1 cellular context compared by ENCODE assay signal in the genomic region with DNA sequence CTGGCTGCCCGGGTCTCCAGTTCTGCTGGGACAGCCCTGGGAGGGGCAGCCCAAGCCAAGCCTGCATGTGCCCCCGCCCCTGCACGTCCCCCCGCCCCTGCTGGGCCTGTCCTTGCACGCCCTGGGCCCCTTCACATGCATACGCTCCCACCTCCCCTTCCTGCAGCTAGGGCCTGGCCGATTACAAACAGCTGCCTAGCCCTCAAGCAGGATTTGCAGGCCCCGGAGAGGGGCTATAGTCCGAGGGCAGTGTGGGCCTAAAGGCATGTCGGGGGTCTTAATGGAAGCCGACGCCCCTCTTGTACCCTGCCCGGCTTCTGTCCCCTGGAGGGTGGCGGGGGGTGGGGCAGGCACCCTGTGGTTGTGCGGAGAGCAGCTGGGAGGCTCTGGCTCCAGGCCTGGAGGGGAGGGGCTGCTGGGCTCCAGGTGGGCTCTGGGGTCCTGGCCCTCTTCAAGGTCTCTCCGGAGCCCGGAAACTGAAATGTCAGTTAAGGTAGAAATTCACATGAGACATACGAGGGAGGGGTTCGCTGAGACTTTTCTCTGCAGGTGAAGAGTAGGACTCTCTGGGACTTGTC.
TF ChIP-seq lines count a peak whose summit lies in the region.

No MANE protein-coding gene starts in this region.

TF ChIP-seq in HEK293, 187 proteins besides CTCF, POLR2A, EP300 and RAD21 (continued from another document):
- TF ChIP-seq, protein P1, sequence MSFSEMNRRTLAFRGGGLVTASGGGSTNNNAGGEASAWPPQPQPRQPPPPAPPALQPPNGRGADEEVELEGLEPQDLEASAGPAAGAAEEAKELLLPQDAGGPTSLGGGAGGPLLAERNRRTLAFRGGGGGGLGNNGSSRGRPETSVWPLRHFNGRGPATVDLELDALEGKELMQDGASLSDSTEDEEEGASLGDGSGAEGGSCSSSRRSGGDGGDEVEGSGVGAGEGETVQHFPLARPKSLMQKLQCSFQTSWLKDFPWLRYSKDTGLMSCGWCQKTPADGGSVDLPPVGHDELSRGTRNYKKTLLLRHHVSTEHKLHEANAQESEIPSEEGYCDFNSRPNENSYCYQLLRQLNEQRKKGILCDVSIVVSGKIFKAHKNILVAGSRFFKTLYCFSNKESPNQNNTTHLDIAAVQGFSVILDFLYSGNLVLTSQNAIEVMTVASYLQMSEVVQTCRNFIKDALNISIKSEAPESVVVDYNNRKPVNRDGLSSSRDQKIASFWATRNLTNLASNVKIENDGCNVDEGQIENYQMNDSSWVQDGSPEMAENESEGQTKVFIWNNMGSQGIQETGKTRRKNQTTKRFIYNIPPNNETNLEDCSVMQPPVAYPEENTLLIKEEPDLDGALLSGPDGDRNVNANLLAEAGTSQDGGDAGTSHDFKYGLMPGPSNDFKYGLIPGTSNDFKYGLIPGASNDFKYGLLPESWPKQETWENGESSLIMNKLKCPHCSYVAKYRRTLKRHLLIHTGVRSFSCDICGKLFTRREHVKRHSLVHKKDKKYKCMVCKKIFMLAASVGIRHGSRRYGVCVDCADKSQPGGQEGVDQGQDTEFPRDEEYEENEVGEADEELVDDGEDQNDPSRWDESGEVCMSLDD (tag by site-specific recombination; IDR thresholded peaks at IDR 0.05) = no peak
- TF ChIP-seq ZNF302 (tag by site-specific recombination; IDR thresholded peaks at IDR 0.05; ENCODE audit: low read depth) = no peak
- TF ChIP-seq ZIC2 (tag by site-specific recombination; IDR thresholded peaks at IDR 0.05) = peak; percentile 47
- TF ChIP-seq ZNF10 (tag by site-specific recombination; IDR thresholded peaks at IDR 0.05) = no peak
- no peak for TF ChIP-seq GLI4 (tag by site-specific recombination; IDR thresholded peaks at IDR 0.05)
- TF ChIP-seq KLF1 (tag by site-specific recombination; IDR thresholded peaks at IDR 0.05) = peak; percentile 78
